In the genomic region with DNA sequence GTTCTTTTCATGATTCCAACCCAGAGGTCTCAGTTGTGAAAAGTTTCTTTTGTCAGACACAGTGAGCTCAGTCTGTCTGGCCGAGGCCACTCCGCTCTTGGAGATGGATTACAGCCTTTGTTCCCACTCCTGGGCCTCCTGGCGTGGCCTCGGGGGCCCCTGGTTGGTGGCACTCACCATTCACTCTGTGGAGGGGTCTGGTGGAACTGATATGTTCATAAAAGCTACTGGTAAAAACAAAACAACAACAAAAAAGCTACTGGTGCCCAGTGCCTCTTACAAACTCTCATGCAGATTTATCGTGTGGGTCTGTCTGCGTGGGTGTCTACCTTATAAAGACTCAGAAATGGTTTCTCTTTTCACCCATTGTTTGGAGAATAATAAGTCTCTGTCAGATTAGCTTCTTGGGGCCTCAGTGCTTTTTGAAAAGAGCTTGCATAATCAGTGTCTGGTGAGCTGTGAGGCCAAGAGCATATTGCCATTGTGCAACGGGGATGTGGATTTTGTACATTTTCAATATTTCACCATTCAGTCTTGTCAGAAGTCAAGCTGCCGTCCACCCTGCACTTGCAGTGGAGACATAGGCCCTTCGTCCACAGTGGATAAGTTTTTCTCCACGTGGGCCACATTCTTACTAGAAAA, we compare ENCODE assay signal across 12 cellular contexts.
DNase-seq lines count a peak whose midpoint lies in the region; ATAC-seq, FAIRE-seq and TF ChIP-seq lines count a peak whose summit lies in the region.
"Had no signal": no experiment of that assay in that cellular context is flagged by ENCODE, and none has a peak within 500 bp of the region (broad histone marks: within the 10 kb centered on the region; RNA-seq: fewer than 3 reads in every experiment).

No MANE protein-coding gene starts in this region.

- TF ChIP-seq RAD21 in liver (IDR thresholded peaks at IDR 0.05): peak in 1 of 2 donors; percentile 51

- H3K27me3 ChIP-seq in liver (ENCODE audit: control insufficient read depth in 4 of 4, insufficient read depth in 4 of 4, low read length in 3 of 4): no peaks in the 10 kb centered on the region
- H3K27me3 ChIP-seq in subcutaneous abdominal adipose tissue (ENCODE audit: control insufficient read depth in 5 of 5, insufficient read depth in 4 of 5, low read length in 5 of 5): no peaks in the 10 kb centered on the region
- H3K27me3 ChIP-seq: uterus had no signal

- no peak for FAIRE-seq in kidney (lab: Jason Lieb, UNC)
- FAIRE-seq: H54 had no signal

- TF ChIP-seq CTCF in cardiac fibroblast (IDR thresholded peaks at IDR 0.05; ENCODE audit: low read depth, low read length) (no peak), liver (IDR thresholded peaks at IDR 0.05; ENCODE audit: low read depth, low read length, missing input control) (no peak), kidney (IDR thresholded peaks at IDR 0.05; ENCODE audit: borderline replicate concordance, extremely low read depth, insufficient read depth) (no peak)

- H3K4me3 ChIP-seq in Jurkat, Clone E6-1 (ENCODE audit: low read length): peak overlapping the region; percentile 15
- H3K4me3 ChIP-seq in cardiac fibroblast (replicated peaks in 1 of 2; ENCODE audit: low read depth in 2 of 2, low read length in 2 of 2) (peak overlapping the region in 1 of 2 donors; percentile 16), liver (ENCODE audit: low read depth in 1 of 3, low read length in 3 of 3) (no peak overlapping the region), subcutaneous abdominal adipose tissue (ENCODE audit: low read depth in 1 of 5, low read length in 5 of 5) (no peak overlapping the region), kidney (ENCODE audit: low read length in 2 of 2) (no peak overlapping the region)
- H3K4me3 ChIP-seq: uterus had no signal

- 54% methylated on average over 10 of the region's 10 CpGs for WGBS in liver

- peak overlapping the region; percentile 44 to 69 for H3K27ac ChIP-seq in liver (ENCODE audit: low read depth in 1 of 2, low read length in 2 of 2)
- H3K27ac ChIP-seq in subcutaneous abdominal adipose tissue (ENCODE audit: low read depth, low read length): peak overlapping the region; percentile 84
- no peak overlapping the region for H3K27ac ChIP-seq in kidney (ENCODE audit: low read depth in 2 of 2, low read length in 2 of 2)
- H3K27ac ChIP-seq: epithelial cell of prostate, RWPE1, uterus had no signal

- intact Hi-C loops in kidney (cut with DNase I): no loop called here

- DNase-seq in Jurkat, Clone E6-1 (ENCODE audit: low read depth, low spot score): no peak
- DNase-seq in cardiac fibroblast (ENCODE audit: low read depth in 2 of 2) (peak; percentile 92 to 93), DMS 273 treated with DMSO at 0.1 percent for 48 hours (lab: John Stamatoyannopoulos, UW) (no peak), kidney (no peak)
- DNase-seq: uterus had no signal

- no peak overlapping the region for H3K9ac ChIP-seq in liver (ENCODE audit: low read depth in 1 of 2, low read length in 2 of 2)
- peak overlapping the region in 4 of 5 donors; percentile 4 to 58 (median 23) for H3K9ac ChIP-seq in subcutaneous abdominal adipose tissue (ENCODE audit: low read length in 5 of 5)
- no peak overlapping the region for H3K9ac ChIP-seq in kidney (ENCODE audit: low read length in 2 of 2)

- H3K36me3 ChIP-seq in liver (ENCODE audit: control insufficient read depth in 4 of 4, insufficient read depth in 3 of 4, low read depth in 1 of 4, low read length in 3 of 4): peaks cover 0 to 6% (median 0%) of the 10 kb centered on the region in 4 donors
- peaks cover 0 to 4% (median 0%) of the 10 kb centered on the region in 5 donors for H3K36me3 ChIP-seq in subcutaneous abdominal adipose tissue (ENCODE audit: control insufficient read depth in 5 of 5, insufficient read depth in 5 of 5, low read length in 5 of 5)
- no peaks in the 10 kb centered on the region for H3K36me3 ChIP-seq in kidney (ENCODE audit: control insufficient read depth in 1 of 2, insufficient read depth in 2 of 2, low read length in 2 of 2)
- H3K36me3 ChIP-seq: uterus had no signal

- H3K4me1 ChIP-seq in liver (ENCODE audit: control insufficient read depth in 4 of 4, insufficient read depth in 4 of 4, low read length in 3 of 4) (peaks cover 13 to 59% (median 43%) of the 10 kb centered on the region in 4 donors), subcutaneous abdominal adipose tissue (ENCODE audit: control insufficient read depth in 5 of 5, insufficient read depth in 5 of 5, low read length in 5 of 5) (peaks cover 5 to 57% (median 41%) of the 10 kb centered on the region in 5 donors), kidney (ENCODE audit: control insufficient read depth in 1 of 2, insufficient read depth in 1 of 2, low read depth in 1 of 2, low read length in 2 of 2) (peaks cover 3 to 6% of the 10 kb centered on the region in 2 donors)
- H3K4me1 ChIP-seq: uterus had no signal

- H3K9me3 ChIP-seq in liver (ENCODE audit: control insufficient read depth in 4 of 4, low read length in 3 of 4) (no peaks in the 10 kb centered on the region), subcutaneous abdominal adipose tissue (ENCODE audit: control insufficient read depth in 5 of 5, low read length in 5 of 5) (peaks cover 0 to 5% (median 0%) of the 10 kb centered on the region in 5 donors), kidney (ENCODE audit: control insufficient read depth in 1 of 2, low read length in 2 of 2) (peaks cover 0 to 6% of the 10 kb centered on the region in 2 donors)
- H3K9me3 ChIP-seq: uterus had no signal

- ATAC-seq in HG03139 (IDR thresholded peaks at IDR 0.05; ENCODE audit: unreplicated experiment): no peak
- no peak for ATAC-seq in HG02678 (IDR thresholded peaks at IDR 0.05; ENCODE audit: unreplicated experiment)

TF ChIP-seq in liver, 16 proteins besides CTCF, POLR2A, EP300 and RAD21:
- TF ChIP-seq GABPA (IDR thresholded peaks at IDR 0.05 in 1 of 2, conservative IDR thresholded peaks at IDR 0.05 in 1 of 2) (no peak), REST (IDR thresholded peaks at IDR 0.05) (no peak), RXRA (IDR thresholded peaks at IDR 0.05) (peak; percentile 52 to 82), HNF4G (IDR thresholded peaks at IDR 0.05) (no peak), YY1 (IDR thresholded peaks at IDR 0.05) (peak; percentile 28), EGR1 (IDR thresholded peaks at IDR 0.05; ENCODE audit: low read depth in 2 of 2) (no peak), ZBTB33 (IDR thresholded peaks at IDR 0.05) (peak; percentile 51), HNF4A (conservative IDR thresholded peaks at IDR 0.05) (peak; percentile 73), NR2F2 (IDR thresholded peaks at IDR 0.05) (no peak), JUND (IDR thresholded peaks at IDR 0.05) (peak in 1 of 2 donors; percentile 65), TAF1 (conservative IDR thresholded peaks at IDR 0.05) (no peak), SP1 (IDR thresholded peaks at IDR 0.05) (peak; percentile 22), FOXA1 (IDR thresholded peaks at IDR 0.05) (no peak), FOXA2 (IDR thresholded peaks at IDR 0.05) (peak; percentile 35)
- TF ChIP-seq, protein P1, sequence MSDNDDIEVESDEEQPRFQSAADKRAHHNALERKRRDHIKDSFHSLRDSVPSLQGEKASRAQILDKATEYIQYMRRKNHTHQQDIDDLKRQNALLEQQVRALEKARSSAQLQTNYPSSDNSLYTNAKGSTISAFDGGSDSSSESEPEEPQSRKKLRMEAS (IDR thresholded peaks at IDR 0.05): peak; percentile 51
- TF ChIP-seq, protein P2, sequence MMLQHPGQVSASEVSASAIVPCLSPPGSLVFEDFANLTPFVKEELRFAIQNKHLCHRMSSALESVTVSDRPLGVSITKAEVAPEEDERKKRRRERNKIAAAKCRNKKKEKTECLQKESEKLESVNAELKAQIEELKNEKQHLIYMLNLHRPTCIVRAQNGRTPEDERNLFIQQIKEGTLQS (IDR thresholded peaks at IDR 0.05): no peak

Comparison
In these comparisons a context has a peak if more than half of its experiments do, and no peak if none do; other contexts are left out.
1. DNase-seq: peak in cardiac fibroblast (2 of 2); none in Jurkat, Clone E6-1 (single experiment), DMS 273 treated with DMSO at 0.1 percent for 48 hours (single experiment) and kidney (single experiment).
2. H3K27ac ChIP-seq: peak in liver (2 of 2) and subcutaneous abdominal adipose tissue (single experiment); none in kidney (0 of 2).
3. H3K9ac ChIP-seq: peak in subcutaneous abdominal adipose tissue (4 of 5); none in liver (0 of 2) and kidney (0 of 2).